1 cellular context compared by ENCODE assay signal in genomic region chr11:118010738-118011461, GRCh38.
A peak's percentile ranks its signal among the peaks of the same experiment; 100 is the strongest.
TF ChIP-seq lines count a peak whose summit lies in the region.

No MANE protein-coding gene starts in this region.

TF ChIP-seq in GM12878, 131 proteins besides CTCF, POLR2A, EP300 and RAD21 (continued from another document and continues in another):
- TF ChIP-seq, protein P1, sequence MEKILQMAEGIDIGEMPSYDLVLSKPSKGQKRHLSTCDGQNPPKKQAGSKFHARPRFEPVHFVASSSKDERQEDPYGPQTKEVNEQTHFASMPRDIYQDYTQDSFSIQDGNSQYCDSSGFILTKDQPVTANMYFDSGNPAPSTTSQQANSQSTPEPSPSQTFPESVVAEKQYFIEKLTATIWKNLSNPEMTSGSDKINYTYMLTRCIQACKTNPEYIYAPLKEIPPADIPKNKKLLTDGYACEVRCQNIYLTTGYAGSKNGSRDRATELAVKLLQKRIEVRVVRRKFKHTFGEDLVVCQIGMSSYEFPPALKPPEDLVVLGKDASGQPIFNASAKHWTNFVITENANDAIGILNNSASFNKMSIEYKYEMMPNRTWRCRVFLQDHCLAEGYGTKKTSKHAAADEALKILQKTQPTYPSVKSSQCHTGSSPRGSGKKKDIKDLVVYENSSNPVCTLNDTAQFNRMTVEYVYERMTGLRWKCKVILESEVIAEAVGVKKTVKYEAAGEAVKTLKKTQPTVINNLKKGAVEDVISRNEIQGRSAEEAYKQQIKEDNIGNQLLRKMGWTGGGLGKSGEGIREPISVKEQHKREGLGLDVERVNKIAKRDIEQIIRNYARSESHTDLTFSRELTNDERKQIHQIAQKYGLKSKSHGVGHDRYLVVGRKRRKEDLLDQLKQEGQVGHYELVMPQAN (conservative IDR thresholded peaks at IDR 0.05), result peak; percentile 71
- TF ChIP-seq MYC (IDR thresholded peaks at IDR 0.05; ENCODE audit: insufficient read depth, insufficient read length, insufficient replicate concordance, low read length, severe bottlenecking) (no peak), CREM (IDR thresholded peaks at IDR 0.05; ENCODE audit: low read depth) (peak; percentile 98), KAT2A (conservative IDR thresholded peaks at IDR 0.05; ENCODE audit: control insufficient read depth, low read depth, low read length) (no peak), NFIC (IDR thresholded peaks at IDR 0.05; ENCODE audit: low read depth, low read length) (peak; percentile 94), CEBPB (IDR thresholded peaks at IDR 0.05; ENCODE audit: borderline replicate concordance in 1 of 2, low read depth in 2 of 2, low read length in 2 of 2) (no peak), NR2F1 (conservative IDR thresholded peaks at IDR 0.05) (peak; percentile 89), CHD2 (IDR thresholded peaks at IDR 0.05; ENCODE audit: borderline replicate concordance, low read depth, low read length) (peak; percentile 94), CBX3 (IDR thresholded peaks at IDR 0.05; ENCODE audit: borderline replicate concordance, low read depth) (no peak), NFYA (IDR thresholded peaks at IDR 0.05; ENCODE audit: borderline replicate concordance, low read depth, low read length) (no peak), HDAC6 (IDR thresholded peaks at IDR 0.05; ENCODE audit: unreplicated experiment) (no peak), POU2F2 (IDR thresholded peaks at IDR 0.05; ENCODE audit: borderline replicate concordance, low read depth, low read length) (peak; percentile 94), SUPT20H (IDR thresholded peaks at IDR 0.05; ENCODE audit: borderline replicate concordance, control insufficient read depth, low read depth, low read length) (no peak), CBFB (IDR thresholded peaks at IDR 0.05; ENCODE audit: low read depth) (peak; percentile 88; the same call in 1 of the 2 replicates), HSF1 (IDR thresholded peaks at IDR 0.05; ENCODE audit: low read depth, low read length) (no peak), SIX5 (IDR thresholded peaks at IDR 0.05; ENCODE audit: low read depth, low read length, severe bottlenecking) (no peak), FOXM1 (IDR thresholded peaks at IDR 0.05; ENCODE audit: low read depth, low read length) (peak; percentile 90), WRNIP1 (IDR thresholded peaks at IDR 0.05; ENCODE audit: borderline replicate concordance, low read depth, low read length) (no peak), BMI1 (IDR thresholded peaks at IDR 0.05; ENCODE audit: borderline replicate concordance) (peak; percentile 93), IRF4 (IDR thresholded peaks at IDR 0.05; ENCODE audit: low read depth, low read length) (peak; percentile 99), LARP7 (IDR thresholded peaks at IDR 0.05) (peak; percentile 53; the same call in 1 of the 2 replicates), HDGF (IDR thresholded peaks at IDR 0.05) (peak; percentile 58; the same call in 1 of the 2 replicates), ESRRA (IDR thresholded peaks at IDR 0.05; ENCODE audit: low read length) (no peak), ZSCAN29 (IDR thresholded peaks at IDR 0.05) (0 out of 2 replicates have a peak, but pooled peaks have one; percentile 65), E2F8 (IDR thresholded peaks at IDR 0.05; ENCODE audit: low read depth, partially characterized antibody) (peak; percentile 72), BHLHE40 (IDR thresholded peaks at IDR 0.05; ENCODE audit: borderline replicate concordance in 1 of 2, low read depth in 2 of 2, low read length in 1 of 2) (peak; percentile 83 to 88), SIN3A (IDR thresholded peaks at IDR 0.05; ENCODE audit: low read depth, low read length) (no peak), GATAD2B (conservative IDR thresholded peaks at IDR 0.05; ENCODE audit: low read depth) (peak; percentile 99), NBN (IDR thresholded peaks at IDR 0.05) (peak; percentile 99), MEF2B (IDR thresholded peaks at IDR 0.05; ENCODE audit: partially characterized antibody, poor library complexity, severe bottlenecking) (peak; percentile 90), ETV6 (conservative IDR thresholded peaks at IDR 0.05 in 1 of 2, IDR thresholded peaks at IDR 0.05 in 1 of 2; ENCODE audit: borderline replicate concordance in 1 of 2, low read depth in 1 of 2) (peak in 1 of 2 experiments; percentile 97; a peak in 2 of 4 replicates), PML (IDR thresholded peaks at IDR 0.05; ENCODE audit: low read length) (no peak), MXI1 (IDR thresholded peaks at IDR 0.05; ENCODE audit: low read depth, low read length) (peak; percentile 87), ASH2L (IDR thresholded peaks at IDR 0.05; ENCODE audit: borderline replicate concordance, low read depth) (peak; percentile 94; the same call in 1 of the 2 replicates), ZNF217 (IDR thresholded peaks at IDR 0.05) (peak; percentile 98), SPI1 (IDR thresholded peaks at IDR 0.05; ENCODE audit: borderline replicate concordance, insufficient read depth, low read depth, low read length) (peak; percentile 100), JUND (IDR thresholded peaks at IDR 0.05; ENCODE audit: low read depth, low read length) (0 out of 2 replicates have a peak, but pooled peaks have one; percentile 5), ATF3 (IDR thresholded peaks at IDR 0.05; ENCODE audit: borderline replicate concordance, extremely low read depth, low read depth, low read length) (no peak), SMC3 (IDR thresholded peaks at IDR 0.05; ENCODE audit: borderline replicate concordance, low read length) (no peak), CHD1 (IDR thresholded peaks at IDR 0.05; ENCODE audit: low read depth, low read length) (no peak), ATF7 (IDR thresholded peaks at IDR 0.05; ENCODE audit: low read depth) (peak; percentile 85), KDM1A (IDR thresholded peaks at IDR 0.05; ENCODE audit: borderline replicate concordance) (0 out of 2 replicates have a peak, but pooled peaks have one; percentile 30), HCFC1 (IDR thresholded peaks at IDR 0.05; ENCODE audit: low read length) (no peak), STAT3 (IDR thresholded peaks at IDR 0.05; ENCODE audit: low read depth, low read length) (peak; percentile 83; the same call in 1 of the 2 replicates), MTA2 (IDR thresholded peaks at IDR 0.05; ENCODE audit: low read depth) (peak; percentile 98), RUNX3 (IDR thresholded peaks at IDR 0.05; ENCODE audit: low read length) (peak; percentile 91), EED (IDR thresholded peaks at IDR 0.05; ENCODE audit: low read depth) (peak; percentile 100)
- TF ChIP-seq, protein P2, sequence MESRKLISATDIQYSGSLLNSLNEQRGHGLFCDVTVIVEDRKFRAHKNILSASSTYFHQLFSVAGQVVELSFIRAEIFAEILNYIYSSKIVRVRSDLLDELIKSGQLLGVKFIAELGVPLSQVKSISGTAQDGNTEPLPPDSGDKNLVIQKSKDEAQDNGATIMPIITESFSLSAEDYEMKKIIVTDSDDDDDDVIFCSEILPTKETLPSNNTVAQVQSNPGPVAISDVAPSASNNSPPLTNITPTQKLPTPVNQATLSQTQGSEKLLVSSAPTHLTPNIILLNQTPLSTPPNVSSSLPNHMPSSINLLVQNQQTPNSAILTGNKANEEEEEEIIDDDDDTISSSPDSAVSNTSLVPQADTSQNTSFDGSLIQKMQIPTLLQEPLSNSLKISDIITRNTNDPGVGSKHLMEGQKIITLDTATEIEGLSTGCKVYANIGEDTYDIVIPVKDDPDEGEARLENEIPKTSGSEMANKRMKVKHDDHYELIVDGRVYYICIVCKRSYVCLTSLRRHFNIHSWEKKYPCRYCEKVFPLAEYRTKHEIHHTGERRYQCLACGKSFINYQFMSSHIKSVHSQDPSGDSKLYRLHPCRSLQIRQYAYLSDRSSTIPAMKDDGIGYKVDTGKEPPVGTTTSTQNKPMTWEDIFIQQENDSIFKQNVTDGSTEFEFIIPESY (IDR thresholded peaks at IDR 0.05), result peak; percentile 58; the same call in 1 of the 2 replicates
- TF ChIP-seq, protein P3, sequence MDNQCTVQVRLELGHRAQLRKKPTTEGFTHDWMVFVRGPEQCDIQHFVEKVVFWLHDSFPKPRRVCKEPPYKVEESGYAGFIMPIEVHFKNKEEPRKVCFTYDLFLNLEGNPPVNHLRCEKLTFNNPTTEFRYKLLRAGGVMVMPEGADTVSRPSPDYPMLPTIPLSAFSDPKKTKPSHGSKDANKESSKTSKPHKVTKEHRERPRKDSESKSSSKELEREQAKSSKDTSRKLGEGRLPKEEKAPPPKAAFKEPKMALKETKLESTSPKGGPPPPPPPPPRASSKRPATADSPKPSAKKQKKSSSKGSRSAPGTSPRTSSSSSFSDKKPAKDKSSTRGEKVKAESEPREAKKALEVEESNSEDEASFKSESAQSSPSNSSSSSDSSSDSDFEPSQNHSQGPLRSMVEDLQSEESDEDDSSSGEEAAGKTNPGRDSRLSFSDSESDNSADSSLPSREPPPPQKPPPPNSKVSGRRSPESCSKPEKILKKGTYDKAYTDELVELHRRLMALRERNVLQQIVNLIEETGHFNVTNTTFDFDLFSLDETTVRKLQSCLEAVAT (IDR thresholded peaks at IDR 0.05), result peak; percentile 80
- TF ChIP-seq, protein P4, sequence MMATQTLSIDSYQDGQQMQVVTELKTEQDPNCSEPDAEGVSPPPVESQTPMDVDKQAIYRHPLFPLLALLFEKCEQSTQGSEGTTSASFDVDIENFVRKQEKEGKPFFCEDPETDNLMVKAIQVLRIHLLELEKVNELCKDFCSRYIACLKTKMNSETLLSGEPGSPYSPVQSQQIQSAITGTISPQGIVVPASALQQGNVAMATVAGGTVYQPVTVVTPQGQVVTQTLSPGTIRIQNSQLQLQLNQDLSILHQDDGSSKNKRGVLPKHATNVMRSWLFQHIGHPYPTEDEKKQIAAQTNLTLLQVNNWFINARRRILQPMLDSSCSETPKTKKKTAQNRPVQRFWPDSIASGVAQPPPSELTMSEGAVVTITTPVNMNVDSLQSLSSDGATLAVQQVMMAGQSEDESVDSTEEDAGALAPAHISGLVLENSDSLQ (IDR thresholded peaks at IDR 0.05), result peak; percentile 54
- TF ChIP-seq, protein P5, sequence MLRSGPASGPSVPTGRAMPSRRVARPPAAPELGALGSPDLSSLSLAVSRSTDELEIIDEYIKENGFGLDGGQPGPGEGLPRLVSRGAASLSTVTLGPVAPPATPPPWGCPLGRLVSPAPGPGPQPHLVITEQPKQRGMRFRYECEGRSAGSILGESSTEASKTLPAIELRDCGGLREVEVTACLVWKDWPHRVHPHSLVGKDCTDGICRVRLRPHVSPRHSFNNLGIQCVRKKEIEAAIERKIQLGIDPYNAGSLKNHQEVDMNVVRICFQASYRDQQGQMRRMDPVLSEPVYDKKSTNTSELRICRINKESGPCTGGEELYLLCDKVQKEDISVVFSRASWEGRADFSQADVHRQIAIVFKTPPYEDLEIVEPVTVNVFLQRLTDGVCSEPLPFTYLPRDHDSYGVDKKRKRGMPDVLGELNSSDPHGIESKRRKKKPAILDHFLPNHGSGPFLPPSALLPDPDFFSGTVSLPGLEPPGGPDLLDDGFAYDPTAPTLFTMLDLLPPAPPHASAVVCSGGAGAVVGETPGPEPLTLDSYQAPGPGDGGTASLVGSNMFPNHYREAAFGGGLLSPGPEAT (IDR thresholded peaks at IDR 0.05; ENCODE audit: low read depth), result peak; percentile 98
